In the genomic region with DNA sequence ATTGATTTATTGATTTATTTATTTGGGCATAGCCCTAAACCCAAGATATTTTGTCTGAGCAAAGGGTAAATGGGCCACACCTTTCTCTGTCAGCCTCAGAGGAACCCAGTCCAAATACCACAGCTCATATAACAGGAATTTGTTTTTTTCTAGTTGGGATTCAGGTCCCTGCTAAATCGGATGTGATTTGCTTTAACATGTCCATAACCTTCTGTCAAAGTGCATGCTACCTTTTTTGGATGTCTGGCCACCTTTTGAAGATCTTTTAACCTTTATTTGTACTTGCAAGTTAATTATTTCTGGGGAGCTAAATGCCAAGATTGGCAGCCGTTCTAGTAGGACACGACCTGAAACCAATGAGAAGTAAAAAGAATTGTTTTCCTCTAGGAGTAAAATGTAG, we compare ENCODE assay signal across 13 cellular contexts.
DNase-seq lines count a peak whose midpoint lies in the region; FAIRE-seq and TF ChIP-seq lines count a peak whose summit lies in the region.
"Had no signal": no experiment of that assay in that cellular context is flagged by ENCODE, and none has a peak within 500 bp of the region (broad histone marks: within the 10 kb centered on the region; RNA-seq: fewer than 3 reads in every experiment).

No MANE protein-coding gene starts in this region.

- H4K20me1 ChIP-seq in neural progenitor cell (ENCODE audit: low read depth) = no peaks in the 10 kb centered on the region
- H4K20me1 ChIP-seq: BLaER1 had no signal

- TF ChIP-seq POLR2A in H54 (IDR thresholded peaks at IDR 0.05; ENCODE audit: low read depth, low read length) = no peak
- no peak for TF ChIP-seq POLR2A in esophagus squamous epithelium (IDR thresholded peaks at IDR 0.05)

- H3K9ac ChIP-seq in neural progenitor cell = no peak overlapping the region
- H3K9ac ChIP-seq: BLaER1 had no signal

- peaks cover 12% of the 10 kb centered on the region for H3K4me1 Mint-ChIP-seq in neural progenitor cell

- CTCF ChIA-PET in RWPE1 (lab: Yijun Ruan, JAX) = interaction anchor here (0.6 kb wide), 1 partner anchor 1327 kb away, joined by 4 read pairs; no protein-coding TSS in a partner anchor

- TF ChIP-seq CTCF in RWPE1 (conservative IDR thresholded peaks at IDR 0.05; ENCODE audit: low read depth) = no peak
- TF ChIP-seq CTCF in esophagus squamous epithelium (IDR thresholded peaks at IDR 0.05) = no peak
- no peak for TF ChIP-seq CTCF in neural progenitor cell (IDR thresholded peaks at IDR 0.05)

- H2AFZ ChIP-seq in neural progenitor cell (replicated peaks) = peak overlapping the region; percentile 57

- no peaks in the 10 kb centered on the region for H3K79me2 ChIP-seq in neural progenitor cell (ENCODE audit: low read depth)

- no peaks in the 10 kb centered on the region for H3K9me3 Mint-ChIP-seq in neural progenitor cell

- WGBS in esophagus squamous epithelium, 2 donors = 28 to 32% methylated on average over 3 of the region's 3 CpGs

- H3K4me3 ChIP-seq in esophagus squamous epithelium (no peak overlapping the region), neural progenitor cell (no peak overlapping the region)
- H3K4me3 ChIP-seq: BLaER1 had no signal

- DNase-seq in H54 (ENCODE audit: insufficient read length, low spot score) (no peak), RWPE1 (ENCODE audit: low spot score) (peak; percentile 62), esophagus squamous epithelium (lab: John Stamatoyannopoulos, UW) (no peak), neural progenitor cell (ENCODE audit: low spot score) (no peak), NOMO-1 (lab: John Stamatoyannopoulos, UW; ENCODE audit: unreplicated experiment in 2 of 2) (no peak), NCI-H2107 treated with DMSO at 0.1 percent for 48 hours (lab: John Stamatoyannopoulos, UW; ENCODE audit: unreplicated experiment) (no peak), AG08395 (ENCODE audit: low spot score) (no peak), A172 (ENCODE audit: low spot score) (no peak)
- DNase-seq: NCI-H2081 treated with DMSO at 0.1 percent for 48 hours; NCI-H526; NK-92 treated with Interleukin-12 subunit alpha and Interleukin-12 subunit beta, amount 100 ng/mL, for 24 hours; SHP77 had no signal

- H3K4me2 ChIP-seq in neural progenitor cell = no peak overlapping the region
- H3K4me2 ChIP-seq: BLaER1 had no signal

- H3K36me3 ChIP-seq in esophagus squamous epithelium = no peaks in the 10 kb centered on the region
- no peaks in the 10 kb centered on the region for H3K36me3 ChIP-seq in neural progenitor cell
- H3K36me3 ChIP-seq: BLaER1 had no signal

- POLR2A ChIA-PET in RWPE1 (lab: Yijun Ruan, JAX; ENCODE audit: low non-redundant PET) = interaction anchor here (1.2 kb wide), 1 partner anchor 303 kb away, joined by 3 read pairs; a partner anchor contains a TSS

- no peaks in the 10 kb centered on the region for H3K36me3 Mint-ChIP-seq in neural progenitor cell

- intact Hi-C loops in esophagus squamous epithelium (cut with DNase I) = no loop called here

- H3K4me1 ChIP-seq in esophagus squamous epithelium (peaks cover 0 to 54% (median 16%) of the 10 kb centered on the region in 3 donors), neural progenitor cell (peaks cover 6% of the 10 kb centered on the region)
- H3K4me1 ChIP-seq: BLaER1 had no signal

- H3K27ac Mint-ChIP-seq in neural progenitor cell = no peak overlapping the region

- no peaks in the 10 kb centered on the region for H3K27me3 ChIP-seq in esophagus squamous epithelium
- no peaks in the 10 kb centered on the region for H3K27me3 ChIP-seq in neural progenitor cell
- H3K27me3 ChIP-seq: BLaER1 had no signal

- H3F3A ChIP-seq in neural progenitor cell (ENCODE audit: low read depth) = no peaks in the 10 kb centered on the region

- H3K27ac ChIP-seq in RWPE1 (no peak overlapping the region), esophagus squamous epithelium (peak overlapping the region in 3 of 4 donors; percentile 33 to 70 (median 62)), neural progenitor cell (no peak overlapping the region)
- H3K27ac ChIP-seq: BLaER1 had no signal

- H3K9me3 ChIP-seq in esophagus squamous epithelium = no peaks in the 10 kb centered on the region
- H3K9me3 ChIP-seq in neural progenitor cell (ENCODE audit: low read depth) = no peaks in the 10 kb centered on the region
- H3K9me3 ChIP-seq: BLaER1 had no signal

- FAIRE-seq in H54 (lab: Jason Lieb, UNC) = peak; percentile 70

- H3K4me3 Mint-ChIP-seq in neural progenitor cell = no peak overlapping the region

- H3K27me3 Mint-ChIP-seq in neural progenitor cell (ENCODE audit: insufficient read depth, low read depth) = no peaks in the 10 kb centered on the region

Comparison
In these comparisons a context has a peak if more than half of its experiments do, and no peak if none do; other contexts are left out.
1. H3K27ac ChIP-seq: peak in esophagus squamous epithelium (3 of 4); none in RWPE1 (single experiment) and neural progenitor cell (single experiment).